8 cellular contexts compared by ENCODE assay signal in genomic region chr17:66829386-66829864, GRCh38. TPM values are rescaled to one million over a fixed set of nuclear protein-coding genes. Genes with fewer than 3 reads are reported as not detected.
DNase-seq lines count a peak whose midpoint lies in the region; ATAC-seq and TF ChIP-seq lines count a peak whose summit lies in the region.

No MANE protein-coding gene starts in this region.

- H3K4me3 ChIP-seq in GM12865 (ENCODE audit: low read depth, low read length) = no peak overlapping the region

- TF ChIP-seq CTCF in GM12865 (IDR thresholded peaks at IDR 0.05; ENCODE audit: insufficient read depth, low read depth, low read length, missing control alignments) = no peak

- peak; percentile 13 for DNase-seq in GM12865 (ENCODE audit: low read depth)
- peak; percentile 78 for DNase-seq in NCI-H2171 treated with DMSO at 0.1 percent for 48 hours (lab: John Stamatoyannopoulos, UW)
- peak; percentile 83 for DNase-seq in dermis blood vessel endothelial cell
- peak; percentile 69 for DNase-seq in mesenteric fat pad (ENCODE audit: low spot score)
- DNase-seq in NCI-H510A treated with DMSO at 0.1 percent for 48 hours (lab: John Stamatoyannopoulos, UW) = no peak
- DNase-seq in central memory CD4-positive, alpha-beta T cell = no peak

- no peak for ATAC-seq in HG02981 (IDR thresholded peaks at IDR 0.05; ENCODE audit: unreplicated experiment)
- ATAC-seq in GM21526 (IDR thresholded peaks at IDR 0.05; ENCODE audit: low FRiP score, unreplicated experiment) = no peak

RNA-seq across cellular contexts. Expression of gene CACNG5, which starts 5.5 kb away (rescaled TPM):
- not detected in 2 replicates for total RNA-seq in dermis blood vessel endothelial cell
- total RNA-seq in mesenteric fat pad = not detected

Comparison
In these comparisons a context has a peak if more than half of its experiments do, and no peak if none do; other contexts are left out.
1. DNase-seq: peak in GM12865 (single experiment), NCI-H2171 treated with DMSO at 0.1 percent for 48 hours (single experiment), dermis blood vessel endothelial cell (single experiment) and mesenteric fat pad (single experiment); none in NCI-H510A treated with DMSO at 0.1 percent for 48 hours (single experiment) and central memory CD4-positive, alpha-beta T cell (single experiment).